In genomic region chr3:158725348-158725966, GRCh38 we compare ENCODE assay signal across 8 cellular contexts. TPM values are rescaled to one million over a fixed set of nuclear protein-coding genes. Genes with fewer than 3 reads are reported as not detected.
DNase-seq lines count a peak whose midpoint lies in the region; ATAC-seq and TF ChIP-seq lines count a peak whose summit lies in the region.

No MANE protein-coding gene starts in this region.

- H3K4me1 ChIP-seq in breast epithelium: peaks cover 0 to 11% of the 10 kb centered on the region in 2 donors
- H3K4me1 ChIP-seq in left lung: peaks cover 31 to 48% of the 10 kb centered on the region in 2 donors
- H3K4me1 ChIP-seq in uterus: no peaks in the 10 kb centered on the region

- no peaks in the 10 kb centered on the region for H3K27me3 ChIP-seq in breast epithelium
- H3K27me3 ChIP-seq in left lung: no peaks in the 10 kb centered on the region
- no peaks in the 10 kb centered on the region for H3K27me3 ChIP-seq in uterus

- H3K9me3 ChIP-seq in breast epithelium: no peaks in the 10 kb centered on the region
- no peaks in the 10 kb centered on the region for H3K9me3 ChIP-seq in left lung
- H3K9me3 ChIP-seq in uterus: no peaks in the 10 kb centered on the region

- peak; percentile 74 for ATAC-seq in Right ventricle myocardium inferior
- peak; percentile 64 for ATAC-seq in left lung
- ATAC-seq in HG02938 (IDR thresholded peaks at IDR 0.05; ENCODE audit: unreplicated experiment): no peak

- DNase-seq in Right ventricle myocardium inferior (ENCODE audit: missing footprints) (no peak), cardiac septum (ENCODE audit: low spot score) (no peak), breast epithelium (ENCODE audit: low spot score in 2 of 2) (peak in 1 of 2 donors; percentile 41), left lung (no peak), uterus (peak; percentile 48 to 70), immature natural killer cell (no peak), superior temporal gyrus (ENCODE audit: extremely low spot score) (no peak)

- TF ChIP-seq POLR2A in breast epithelium (IDR thresholded peaks at IDR 0.05) (no peak), uterus (IDR thresholded peaks at IDR 0.05) (no peak)

- TF ChIP-seq CTCF in breast epithelium (IDR thresholded peaks at IDR 0.05): no peak
- TF ChIP-seq CTCF in left lung (IDR thresholded peaks at IDR 0.05): no peak
- TF ChIP-seq CTCF in uterus (IDR thresholded peaks at IDR 0.05): no peak

- H3K36me3 ChIP-seq in breast epithelium (no peaks in the 10 kb centered on the region), left lung (no peaks in the 10 kb centered on the region), uterus (no peaks in the 10 kb centered on the region)

- intact Hi-C loops in Right ventricle myocardium inferior (cut with DNase I): loop anchor here (10.0 kb wide), 1 partner anchor 51 kb away; the partner anchor contains the start of gene LXN
- intact Hi-C loops in cardiac septum (cut with DNase I): loop anchor here (5.0 kb wide), 2 partner anchors 42 to 53 kb away; partner anchors contain the start of gene LXN
- intact Hi-C loops in breast epithelium (cut with DNase I; ENCODE audit: low total_unique reads): no loop called here
- intact Hi-C loops in left lung (cut with DNase I): no loop called here
- intact Hi-C loops in uterus (cut with DNase I; ENCODE audit: low total_unique reads): no loop called here

- peak overlapping the region in 3 of 6 donors; percentile 10 to 43 (median 33) for H3K27ac Mint-ChIP-seq in immature natural killer cell

- peak overlapping the region in 1 of 3 donors; percentile 11 for H3K4me3 ChIP-seq in breast epithelium
- H3K4me3 ChIP-seq in left lung: no peak overlapping the region
- no peak overlapping the region for H3K4me3 ChIP-seq in uterus

- H3K27ac ChIP-seq in breast epithelium (peak overlapping the region; percentile 38 to 85), left lung (peak overlapping the region; percentile 49 to 62), uterus (peak overlapping the region; percentile 69 to 73)

- no peaks in the 10 kb centered on the region for H3K9me3 Mint-ChIP-seq in immature natural killer cell

- peaks cover 26 to 33% of the 10 kb centered on the region in 2 donors for H3K4me1 Mint-ChIP-seq in immature natural killer cell

- H3K4me3 Mint-ChIP-seq in immature natural killer cell: no peak overlapping the region

- no peaks in the 10 kb centered on the region for H3K27me3 Mint-ChIP-seq in immature natural killer cell (ENCODE audit: low read depth in 3 of 3)

- peaks cover 0 to 9% (median 6%) of the 10 kb centered on the region in 3 donors for H3K36me3 Mint-ChIP-seq in immature natural killer cell

RNA-seq across cellular contexts. Expression of gene RARRES1, which starts 6.8 kb away (rescaled TPM):
- 22.3 TPM for total RNA-seq in Right ventricle myocardium inferior
- total RNA-seq in cardiac septum: 9.1 TPM
- 100 to 1,000 TPM in 2 of 3 donors, 1 to 10 TPM in 1; 3.5 to 568 (median 403) TPM for total RNA-seq in breast epithelium
- total RNA-seq in left lung: 100 to 1,000 TPM in 1 of 2 donors, 10 to 100 TPM in 1; 52.4 to 131 TPM
- 100 to 1,000 TPM in 1 of 4 donors, 10 to 100 TPM in 3; 12.8 to 398 (median 50.5) TPM for total RNA-seq in uterus
- not detected for polyA plus RNA-seq in immature natural killer cell

RNA-seq across cellular contexts. Expression of gene LXN, which starts 53.0 kb away (rescaled TPM):
- total RNA-seq in Right ventricle myocardium inferior (3.9 TPM), cardiac septum (3.8 TPM), breast epithelium (10 to 100 TPM; 12.0 to 55.5 (median 40.3) TPM), left lung (10 to 100 TPM; 31.4 to 52.5 TPM), uterus (10 to 100 TPM; 25.3 to 49.7 (median 34.8) TPM)
- 10 to 100 TPM in 1 of 3 donors, 1 to 10 TPM in 2; 7.5 to 12.1 (median 9.5) TPM for polyA plus RNA-seq in immature natural killer cell

Comparison
In these comparisons a context has a peak if more than half of its experiments do, and no peak if none do; other contexts are left out.
1. DNase-seq: peak in uterus (2 of 2); none in Right ventricle myocardium inferior (single experiment), cardiac septum (single experiment), left lung (0 of 2), immature natural killer cell (0 of 3) and superior temporal gyrus (single experiment).
2. intact Hi-C loops: an anchor here in Right ventricle myocardium inferior (10.0 kb wide) and cardiac septum (5.0 kb wide); none called in breast epithelium, left lung and uterus.
3. Peak in every context shown above with its lines, with median percentiles within 50 percentile points of each other: H3K27ac ChIP-seq.